8 cellular contexts compared by ENCODE assay signal in genomic region chr10:24706479-24707118, GRCh38. TPM values are rescaled to one million over a fixed set of nuclear protein-coding genes. Genes with fewer than 3 reads are reported as not detected.
DNase-seq lines count a peak whose midpoint lies in the region; ATAC-seq and TF ChIP-seq lines count a peak whose summit lies in the region.

No MANE protein-coding gene starts in this region.

- peaks cover 85% of the 10 kb centered on the region for H4K20me1 ChIP-seq in SK-N-SH (ENCODE audit: insufficient read depth)

- H3K4me3 ChIP-seq in SK-N-SH (ENCODE audit: low read depth in 2 of 2, low read length in 1 of 2), result no peak overlapping the region

- peak overlapping the region in 1 of 2 experiments; percentile 63; a peak in 2 of 4 replicates for H3K27ac ChIP-seq in SK-N-SH (ENCODE audit: low read depth in 2 of 2, low read length in 1 of 2)

- no peak for TF ChIP-seq EP300 in SK-N-SH (IDR thresholded peaks at IDR 0.05; ENCODE audit: borderline replicate concordance in 1 of 2, low read depth in 1 of 2, low read length in 1 of 2)

- H3F3A ChIP-seq in SK-N-SH (replicated peaks; ENCODE audit: insufficient read depth), result peaks cover 15% of the 10 kb centered on the region

- H3K9me2 ChIP-seq in SK-N-SH, result no peaks in the 10 kb centered on the region

- no peak overlapping the region for H3K9ac ChIP-seq in SK-N-SH

- WGBS in SK-N-SH (ENCODE audit: low lambda C conversion rate), result 38% methylated on average over 7 of the region's 7 CpGs

- H3K9me3 ChIP-seq in SK-N-SH, result no peaks in the 10 kb centered on the region

- peak; percentile 43 for ATAC-seq in HG02852 (IDR thresholded peaks at IDR 0.05; ENCODE audit: unreplicated experiment)
- no peak for ATAC-seq in GM21737 (IDR thresholded peaks at IDR 0.05; ENCODE audit: unreplicated experiment)

- no peak for TF ChIP-seq CTCF in SK-N-SH (IDR thresholded peaks at IDR 0.05)

- H3K4me1 ChIP-seq in SK-N-SH (ENCODE audit: control insufficient read depth in 1 of 2, insufficient read depth in 2 of 2, low read depth in 1 of 2, low read length in 1 of 2), result peaks cover 21 to 28% of the 10 kb centered on the region in 2 experiments; a peak in 3 of 4 replicates

- POLR2A ChIA-PET in SK-N-SH (lab: Yijun Ruan, JAX), result no interaction called here

- no peaks in the 10 kb centered on the region for H3K36me3 ChIP-seq in SK-N-SH (replicated peaks in 1 of 2; ENCODE audit: control insufficient read depth in 1 of 2, insufficient read depth in 2 of 2, low read length in 1 of 2)

- no peaks in the 10 kb centered on the region for H3K27me3 ChIP-seq in SK-N-SH (ENCODE audit: insufficient read depth)

- no peak overlapping the region for H2AFZ ChIP-seq in SK-N-SH (ENCODE audit: low read depth)

- DNase-seq in NCI-H345 (lab: John Stamatoyannopoulos, UW) (peak; percentile 22), NCI-H345 treated with DMSO at 0.1 percent for 48 hours (lab: John Stamatoyannopoulos, UW; ENCODE audit: unreplicated experiment) (no peak), SK-N-SH (peak; percentile 42), epidermal melanocyte (ENCODE audit: insufficient read length, low spot score) (peak; percentile 20), renal cortical epithelial cell (ENCODE audit: low read depth) (peak; percentile 88), mesenteric fat pad (ENCODE audit: low spot score) (no peak)

- H3K4me2 ChIP-seq in SK-N-SH, result peak overlapping the region; percentile 45; the same call in 1 of the 2 replicates

- TF ChIP-seq RAD21 in SK-N-SH (IDR thresholded peaks at IDR 0.05; ENCODE audit: low read length), result no peak

- CTCF ChIA-PET in SK-N-SH (lab: Yijun Ruan, JAX), result interaction anchor here (1.0 to 1.6 kb wide), 3 partner anchors 13 to 64 kb away, joined by 3 to 4 read pairs (median 4); no protein-coding TSS in a partner anchor

- H3K79me2 ChIP-seq in SK-N-SH (ENCODE audit: insufficient read depth), result peaks cover 96% of the 10 kb centered on the region

TF ChIP-seq in SK-N-SH, 30 proteins besides CTCF, POLR2A, EP300 and RAD21:
- TF ChIP-seq SIN3A (IDR thresholded peaks at IDR 0.05; ENCODE audit: borderline replicate concordance, low read depth, low read length), result peak; percentile 42; the same call in 1 of the 2 replicates
- TF ChIP-seq TEAD4 (IDR thresholded peaks at IDR 0.05; ENCODE audit: borderline replicate concordance, insufficient read depth), result no peak
- peak; percentile 46; the same call in 1 of the 2 replicates for TF ChIP-seq JUND (IDR thresholded peaks at IDR 0.05)
- TF ChIP-seq NRF1 (IDR thresholded peaks at IDR 0.05; ENCODE audit: low read depth, low read length), result no peak
- peak; percentile 47; the same call in 1 of the 2 replicates for TF ChIP-seq FOSL2 (IDR thresholded peaks at IDR 0.05; ENCODE audit: borderline replicate concordance, low read depth)
- peak; percentile 26; the same call in 1 of the 2 replicates for TF ChIP-seq GABPA (IDR thresholded peaks at IDR 0.05; ENCODE audit: low read depth)
- peak; percentile 64 for TF ChIP-seq TCF12 (IDR thresholded peaks at IDR 0.05)
- TF ChIP-seq, protein P1, sequence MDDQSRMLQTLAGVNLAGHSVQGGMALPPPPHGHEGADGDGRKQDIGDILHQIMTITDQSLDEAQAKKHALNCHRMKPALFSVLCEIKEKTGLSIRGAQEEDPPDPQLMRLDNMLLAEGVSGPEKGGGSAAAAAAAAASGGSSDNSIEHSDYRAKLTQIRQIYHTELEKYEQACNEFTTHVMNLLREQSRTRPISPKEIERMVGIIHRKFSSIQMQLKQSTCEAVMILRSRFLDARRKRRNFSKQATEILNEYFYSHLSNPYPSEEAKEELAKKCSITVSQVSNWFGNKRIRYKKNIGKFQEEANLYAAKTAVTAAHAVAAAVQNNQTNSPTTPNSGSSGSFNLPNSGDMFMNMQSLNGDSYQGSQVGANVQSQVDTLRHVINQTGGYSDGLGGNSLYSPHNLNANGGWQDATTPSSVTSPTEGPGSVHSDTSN (IDR thresholded peaks at IDR 0.05), result peak; percentile 20; the same call in 1 of the 2 replicates
- no peak for TF ChIP-seq REST (IDR thresholded peaks at IDR 0.05; ENCODE audit: low read depth, low read length)
- no peak for TF ChIP-seq FOXJ3 (CRISPR knock-in tag; IDR thresholded peaks at IDR 0.05)
- TF ChIP-seq MXI1 (IDR thresholded peaks at IDR 0.05; ENCODE audit: low read depth, low read length), result peak; percentile 29; the same call in 1 of the 2 replicates
- TF ChIP-seq GATA2 (CRISPR knock-in tag; IDR thresholded peaks at IDR 0.05), result no peak
- TF ChIP-seq YY1 (IDR thresholded peaks at IDR 0.05; ENCODE audit: low read depth), result no peak
- TF ChIP-seq, protein P2, sequence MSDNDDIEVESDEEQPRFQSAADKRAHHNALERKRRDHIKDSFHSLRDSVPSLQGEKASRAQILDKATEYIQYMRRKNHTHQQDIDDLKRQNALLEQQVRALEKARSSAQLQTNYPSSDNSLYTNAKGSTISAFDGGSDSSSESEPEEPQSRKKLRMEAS (IDR thresholded peaks at IDR 0.05; ENCODE audit: low read depth), result no peak
- TF ChIP-seq, protein P3, sequence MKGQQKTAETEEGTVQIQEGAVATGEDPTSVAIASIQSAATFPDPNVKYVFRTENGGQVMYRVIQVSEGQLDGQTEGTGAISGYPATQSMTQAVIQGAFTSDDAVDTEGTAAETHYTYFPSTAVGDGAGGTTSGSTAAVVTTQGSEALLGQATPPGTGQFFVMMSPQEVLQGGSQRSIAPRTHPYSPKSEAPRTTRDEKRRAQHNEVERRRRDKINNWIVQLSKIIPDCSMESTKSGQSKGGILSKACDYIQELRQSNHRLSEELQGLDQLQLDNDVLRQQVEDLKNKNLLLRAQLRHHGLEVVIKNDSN (IDR thresholded peaks at IDR 0.05; ENCODE audit: borderline replicate concordance, low read depth), result no peak
- TF ChIP-seq RCOR1 (IDR thresholded peaks at IDR 0.05; ENCODE audit: low read length), result no peak
- no peak for TF ChIP-seq MEF2A (IDR thresholded peaks at IDR 0.05; ENCODE audit: borderline replicate concordance, low read depth)
- TF ChIP-seq RXRA (IDR thresholded peaks at IDR 0.05; ENCODE audit: borderline replicate concordance, low read depth), result peak; percentile 30; the same call in 1 of the 2 replicates
- TF ChIP-seq RFX5 (IDR thresholded peaks at IDR 0.05; ENCODE audit: low read length), result no peak

RNA-seq across cellular contexts. Expression of gene ARHGAP21, which starts 17.1 kb away (rescaled TPM):
- 27.8 and 35.5 TPM in 2 replicates for polyA plus RNA-seq in SK-N-SH (2012; rRNA removed)
- 27.1 and 28.9 TPM in 2 replicates for polyA plus RNA-seq in SK-N-SH (2012; cell fraction: cytosol; rRNA removed)
- 36.7 and 69.5 TPM in 2 replicates for polyA plus RNA-seq in SK-N-SH (2012; cell fraction: nucleus; rRNA removed)
- total RNA-seq in renal cortical epithelial cell, result 72.2 and 77.6 TPM in 2 replicates
- total RNA-seq in mesenteric fat pad, result 131 TPM

Comparison
In these comparisons a context has a peak if more than half of its experiments do, and no peak if none do; other contexts are left out.
1. DNase-seq: peak in NCI-H345 (single experiment), SK-N-SH (single experiment), epidermal melanocyte (single experiment) and renal cortical epithelial cell (single experiment); none in NCI-H345 treated with DMSO at 0.1 percent for 48 hours (single experiment) and mesenteric fat pad (single experiment).